1 cellular context compared by ENCODE assay signal in the genomic region with DNA sequence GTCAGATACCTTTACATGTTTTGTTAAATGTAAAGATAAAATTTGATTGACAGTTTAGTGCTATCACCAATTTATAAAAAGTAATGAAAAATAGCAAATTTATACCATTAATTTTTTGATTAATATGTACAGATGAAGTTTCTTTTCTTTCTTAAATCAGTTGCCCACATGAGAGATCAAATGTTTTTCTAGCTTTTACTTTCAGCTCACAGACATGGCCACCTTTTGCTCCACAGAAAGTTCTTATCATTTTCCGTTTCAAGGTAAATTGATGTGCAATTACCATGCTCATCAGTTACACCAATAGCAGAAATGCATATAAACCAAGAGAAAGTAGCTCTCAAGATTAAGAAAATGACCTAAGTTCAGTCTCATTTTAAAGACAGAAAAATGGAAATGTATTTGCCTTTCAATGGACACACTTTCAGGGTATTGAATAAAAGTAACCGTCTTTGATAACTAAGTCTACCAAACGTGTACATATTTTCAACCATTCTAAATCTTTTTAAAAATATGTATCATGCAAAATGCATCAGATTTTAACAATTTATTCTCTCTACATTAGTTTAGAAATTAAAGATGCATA.
TF ChIP-seq lines count a peak whose summit lies in the region.

No MANE protein-coding gene starts in this region.

TF ChIP-seq in WTC11, 78 proteins besides CTCF, POLR2A, EP300 and RAD21 (continued from another document):
- TF ChIP-seq ARID4B (CRISPR knock-in tag; IDR thresholded peaks at IDR 0.05; ENCODE audit: borderline replicate concordance) (no peak), CDX4 (CRISPR knock-in tag; IDR thresholded peaks at IDR 0.05; ENCODE audit: borderline replicate concordance) (no peak), USF2 (CRISPR knock-in tag; IDR thresholded peaks at IDR 0.05) (no peak), NR2C2 (CRISPR knock-in tag; IDR thresholded peaks at IDR 0.05) (no peak), ZNF425 (CRISPR knock-in tag; conservative IDR thresholded peaks at IDR 0.05) (no peak), GABPB1 (CRISPR knock-in tag; IDR thresholded peaks at IDR 0.05) (no peak), STAT6 (CRISPR knock-in tag; conservative IDR thresholded peaks at IDR 0.05; ENCODE audit: low read depth) (no peak), SMAD3 (CRISPR knock-in tag; IDR thresholded peaks at IDR 0.05; ENCODE audit: borderline replicate concordance) (no peak), ZBTB21 (CRISPR knock-in tag; IDR thresholded peaks at IDR 0.05; ENCODE audit: borderline replicate concordance) (no peak), FOXK1 (CRISPR knock-in tag; IDR thresholded peaks at IDR 0.05) (no peak), IRF2 (CRISPR knock-in tag; IDR thresholded peaks at IDR 0.05; ENCODE audit: borderline replicate concordance, low read depth) (no peak), ERG (CRISPR knock-in tag; IDR thresholded peaks at IDR 0.05) (no peak)
- TF ChIP-seq, protein P1, sequence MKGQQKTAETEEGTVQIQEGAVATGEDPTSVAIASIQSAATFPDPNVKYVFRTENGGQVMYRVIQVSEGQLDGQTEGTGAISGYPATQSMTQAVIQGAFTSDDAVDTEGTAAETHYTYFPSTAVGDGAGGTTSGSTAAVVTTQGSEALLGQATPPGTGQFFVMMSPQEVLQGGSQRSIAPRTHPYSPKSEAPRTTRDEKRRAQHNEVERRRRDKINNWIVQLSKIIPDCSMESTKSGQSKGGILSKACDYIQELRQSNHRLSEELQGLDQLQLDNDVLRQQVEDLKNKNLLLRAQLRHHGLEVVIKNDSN (CRISPR knock-in tag; IDR thresholded peaks at IDR 0.05), result no peak
